Comparison of ENCODE assay signal across 24 cellular contexts in genomic region chr15:27774638-27775037, GRCh38.
"Had no signal": no experiment of that assay in that cellular context is flagged by ENCODE, and none has a peak within 500 bp of the region (broad histone marks: within the 10 kb centered on the region; RNA-seq: fewer than 3 reads in every experiment).

No MANE protein-coding gene starts in this region.

- FAIRE-seq: colon, endothelial cell of umbilical vein, islet of Langerhans, keratinocyte had no signal

- ATAC-seq: gastrocnemius medialis, heart right ventricle, left cardiac atrium, left lung, left ventricle myocardium superior, lower lobe of right lung, mucosa of descending colon had no signal

- H3K27me3 ChIP-seq: dorsolateral prefrontal cortex, esophagus squamous epithelium, gastrocnemius medialis, heart right ventricle, left lung had no signal

- H3K27ac Mint-ChIP-seq: mesothelial cell of epicardium had no signal

- H3K36me3 ChIP-seq: esophagus squamous epithelium, gastrocnemius medialis, heart right ventricle, left lung, lower lobe of right lung had no signal

- H3K36me3 Mint-ChIP-seq: mesothelial cell of epicardium had no signal

- H3K4me3 Mint-ChIP-seq: mesothelial cell of epicardium had no signal

- DNase-seq: dermis blood vessel endothelial cell; dorsolateral prefrontal cortex; effector CD4-positive, alpha-beta T cell; effector memory CD4-positive, alpha-beta T cell; esophagus squamous epithelium; foreskin fibroblast; foreskin melanocyte; gastrocnemius medialis; glutamatergic neuron; head of caudate nucleus; heart right ventricle; hippocampal formation; left cardiac atrium; left lung; left ventricle myocardium superior; lower lobe of right lung; mesenchymal stem cell; mucosa of descending colon had no signal

- H3K9me3 ChIP-seq: esophagus squamous epithelium, gastrocnemius medialis had no signal

- H3K4me1 ChIP-seq: esophagus squamous epithelium, gastrocnemius medialis, heart right ventricle, left lung, lower lobe of right lung had no signal

- H3K4me1 Mint-ChIP-seq: mesothelial cell of epicardium had no signal

- H3K4me3 ChIP-seq: coronary artery, dorsolateral prefrontal cortex, esophagus squamous epithelium, gastrocnemius medialis, heart right ventricle, left lung, lower lobe of right lung, mucosa of descending colon had no signal

- H3K27ac ChIP-seq: coronary artery, dorsolateral prefrontal cortex, esophagus squamous epithelium, gastrocnemius medialis, heart right ventricle, left lung, lower lobe of right lung had no signal
